1 cellular context compared by ENCODE assay signal in genomic region chr1:231118704-231119453, GRCh38.
TF ChIP-seq lines count a peak whose summit lies in the region.

No MANE protein-coding gene starts in this region.

TF ChIP-seq in HEK293, 187 proteins besides CTCF, POLR2A, EP300 and RAD21 (continued from another document):
- TF ChIP-seq, protein P1, sequence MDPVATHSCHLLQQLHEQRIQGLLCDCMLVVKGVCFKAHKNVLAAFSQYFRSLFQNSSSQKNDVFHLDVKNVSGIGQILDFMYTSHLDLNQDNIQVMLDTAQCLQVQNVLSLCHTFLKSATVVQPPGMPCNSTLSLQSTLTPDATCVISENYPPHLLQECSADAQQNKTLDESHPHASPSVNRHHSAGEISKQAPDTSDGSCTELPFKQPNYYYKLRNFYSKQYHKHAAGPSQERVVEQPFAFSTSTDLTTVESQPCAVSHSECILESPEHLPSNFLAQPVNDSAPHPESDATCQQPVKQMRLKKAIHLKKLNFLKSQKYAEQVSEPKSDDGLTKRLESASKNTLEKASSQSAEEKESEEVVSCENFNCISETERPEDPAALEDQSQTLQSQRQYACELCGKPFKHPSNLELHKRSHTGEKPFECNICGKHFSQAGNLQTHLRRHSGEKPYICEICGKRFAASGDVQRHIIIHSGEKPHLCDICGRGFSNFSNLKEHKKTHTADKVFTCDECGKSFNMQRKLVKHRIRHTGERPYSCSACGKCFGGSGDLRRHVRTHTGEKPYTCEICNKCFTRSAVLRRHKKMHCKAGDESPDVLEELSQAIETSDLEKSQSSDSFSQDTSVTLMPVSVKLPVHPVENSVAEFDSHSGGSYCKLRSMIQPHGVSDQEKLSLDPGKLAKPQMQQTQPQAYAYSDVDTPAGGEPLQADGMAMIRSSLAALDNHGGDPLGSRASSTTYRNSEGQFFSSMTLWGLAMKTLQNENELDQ (tag by site-specific recombination; IDR thresholded peaks at IDR 0.05; ENCODE audit: low read depth) = no peak
- TF ChIP-seq, protein P2, sequence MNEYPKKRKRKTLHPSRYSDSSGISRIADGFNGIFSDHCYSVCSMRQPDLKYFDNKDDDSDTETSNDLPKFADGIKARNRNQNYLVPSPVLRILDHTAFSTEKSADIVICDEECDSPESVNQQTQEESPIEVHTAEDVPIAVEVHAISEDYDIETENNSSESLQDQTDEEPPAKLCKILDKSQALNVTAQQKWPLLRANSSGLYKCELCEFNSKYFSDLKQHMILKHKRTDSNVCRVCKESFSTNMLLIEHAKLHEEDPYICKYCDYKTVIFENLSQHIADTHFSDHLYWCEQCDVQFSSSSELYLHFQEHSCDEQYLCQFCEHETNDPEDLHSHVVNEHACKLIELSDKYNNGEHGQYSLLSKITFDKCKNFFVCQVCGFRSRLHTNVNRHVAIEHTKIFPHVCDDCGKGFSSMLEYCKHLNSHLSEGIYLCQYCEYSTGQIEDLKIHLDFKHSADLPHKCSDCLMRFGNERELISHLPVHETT (tag by site-specific recombination; IDR thresholded peaks at IDR 0.05) = no peak
- TF ChIP-seq ZNF510 (tag by site-specific recombination; IDR thresholded peaks at IDR 0.05; ENCODE audit: insufficient replicate concordance) = no peak
- TF ChIP-seq KLF10 (tag by site-specific recombination; IDR thresholded peaks at IDR 0.05) = no peak
- TF ChIP-seq ZNF596 (tag by site-specific recombination; IDR thresholded peaks at IDR 0.05) = no peak
- 0 out of 2 replicates have a peak, but pooled peaks have one; percentile 11 for TF ChIP-seq ZNF26 (tag by site-specific recombination; IDR thresholded peaks at IDR 0.05)
- no peak for TF ChIP-seq GLIS1 (tag by site-specific recombination; IDR thresholded peaks at IDR 0.05)
- TF ChIP-seq SETDB1 (IDR thresholded peaks at IDR 0.05; ENCODE audit: insufficient read length, low read length) = peak; percentile 92
